In the genomic region with DNA sequence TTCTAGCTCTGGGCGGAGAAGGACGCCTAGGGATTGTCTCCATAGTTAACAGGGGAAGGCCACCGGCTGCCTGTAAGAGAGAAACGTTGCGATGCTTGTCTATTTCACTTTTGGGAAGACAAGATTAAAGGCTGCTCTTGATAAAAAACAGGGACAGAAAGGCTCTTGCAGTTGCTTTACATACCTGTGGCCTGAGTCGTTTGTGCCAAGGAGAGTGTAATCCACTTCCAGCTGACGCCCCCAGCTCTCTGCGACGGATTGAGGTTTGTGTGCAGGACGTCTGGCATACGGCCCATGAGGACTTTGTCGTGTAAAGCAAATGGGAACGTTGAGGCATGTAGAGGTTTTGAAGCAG, we compare ENCODE assay signal across 8 cellular contexts.
DNase-seq lines count a peak whose midpoint lies in the region.

No MANE protein-coding gene starts in this region.

- no peaks in the 10 kb centered on the region for H3K9me3 Mint-ChIP-seq in activated naive CD8-positive, alpha-beta T cell (ENCODE audit: low read depth)

- peak overlapping the region; percentile 34 for H3K27ac Mint-ChIP-seq in activated naive CD8-positive, alpha-beta T cell

- H3K27me3 Mint-ChIP-seq in activated naive CD8-positive, alpha-beta T cell: peaks cover 2% of the 10 kb centered on the region

- H3K4me3 ChIP-seq in skeletal muscle cell (ENCODE audit: low read depth, low read length): peak overlapping the region; percentile 80

- peak overlapping the region; percentile 86 for H3K4me3 Mint-ChIP-seq in activated naive CD8-positive, alpha-beta T cell

- peak; percentile 15 for DNase-seq in activated CD4-positive, alpha-beta T cell treated with anti-CD3 and anti-CD28 coated beads for 48 hours
- DNase-seq in activated CD4-positive, alpha-beta T cell treated with anti-CD3 and anti-CD28 coated beads for 4 hours: no peak
- DNase-seq in hepatic stellate cell (ENCODE audit: low spot score): peak; percentile 21
- DNase-seq in skeletal muscle cell (ENCODE audit: low read depth): no peak
- no peak for DNase-seq in NCI-H146 treated with DMSO at 0.1 percent for 48 hours (lab: John Stamatoyannopoulos, UW; ENCODE audit: unreplicated experiment)
- no peak for DNase-seq in NCI-H146 (lab: John Stamatoyannopoulos, UW)
- no peak for DNase-seq in NOMO-1 treated with DMSO at 0.1 percent for 48 hours (lab: John Stamatoyannopoulos, UW; ENCODE audit: unreplicated experiment)

- no peaks in the 10 kb centered on the region for H3K36me3 Mint-ChIP-seq in activated naive CD8-positive, alpha-beta T cell

- H3K4me1 Mint-ChIP-seq in activated naive CD8-positive, alpha-beta T cell (ENCODE audit: low read depth): peaks cover 47% of the 10 kb centered on the region

Comparison
In these comparisons a context has a peak if more than half of its experiments do, and no peak if none do; other contexts are left out.
1. DNase-seq: peak in activated CD4-positive, alpha-beta T cell treated with anti-CD3 and anti-CD28 coated beads for 48 hours (single experiment) and hepatic stellate cell (single experiment); none in activated CD4-positive, alpha-beta T cell treated with anti-CD3 and anti-CD28 coated beads for 4 hours (0 of 2), skeletal muscle cell (single experiment), NCI-H146 treated with DMSO at 0.1 percent for 48 hours (single experiment), NCI-H146 (single experiment) and NOMO-1 treated with DMSO at 0.1 percent for 48 hours (single experiment).